13 cellular contexts compared by ENCODE assay signal in genomic region chr5:149421834-149422233, GRCh38. TPM values are rescaled to one million over a fixed set of nuclear protein-coding genes. Genes with fewer than 3 reads are reported as not detected.
A peak's percentile ranks its signal among the peaks of the same experiment; 100 is the strongest.
DNase-seq lines count a peak whose midpoint lies in the region; ATAC-seq, FAIRE-seq and TF ChIP-seq lines count a peak whose summit lies in the region.
"Had no signal": no experiment of that assay in that cellular context is flagged by ENCODE, and none has a peak within 500 bp of the region (broad histone marks: within the 10 kb centered on the region; RNA-seq: fewer than 3 reads in every experiment).

No MANE protein-coding gene starts in this region.

- H2BK5ac ChIP-seq in mesenchymal stem cell (ENCODE audit: low read depth, low read length, poor library complexity, severe bottlenecking) (no peak overlapping the region), neuronal stem cell (ENCODE audit: low read length) (no peak overlapping the region)

- H2BK12ac ChIP-seq in mesenchymal stem cell (ENCODE audit: low read length in 2 of 2) (peak overlapping the region; percentile 99 to 100), neuronal stem cell (ENCODE audit: low read length) (no peak overlapping the region)

- CTCF ChIA-PET in activated CD8-positive, alpha-beta T cell treated with anti-CD3 and anti-CD28 coated beads, Interleukin-2, amount 10 ng/mL, durations not matched to agents 7 days and 5 days (lab: Charles Lee): interaction anchor here (1.2 to 5.6 kb wide), 3 partner anchors 12 to 54 kb away, joined by 3 to 32 read pairs (median 4); no protein-coding TSS in a partner anchor
- CTCF ChIA-PET in activated CD8-positive, alpha-beta T cell treated with anti-CD3 and anti-CD28 coated beads for 36 hours (lab: Charles Lee): interaction anchor here (1.0 to 5.0 kb wide), 5 partner anchors 10 to 64 kb away, joined by 3 to 17 read pairs (median 5); partner anchors contain the start of gene PCYOX1L
- CTCF ChIA-PET in activated CD8-positive, alpha-beta memory T cell treated with anti-CD3 and anti-CD28 coated beads, Interleukin-2, amount 10 ng/mL, durations not matched to agents 7 days and 5 days (lab: Charles Lee): interaction anchor here (0.6 to 3.4 kb wide), 3 partner anchors 9 to 46 kb away, joined by 3 to 10 read pairs (median 8); no protein-coding TSS in a partner anchor

- H3K4me3 ChIP-seq in bronchial epithelial cell (ENCODE audit: low read depth, low read length): no peak overlapping the region
- no peak overlapping the region for H3K4me3 ChIP-seq in mesenchymal stem cell (ENCODE audit: insufficient read depth in 1 of 2, low read depth in 1 of 2, low read length in 2 of 2)
- H3K4me3 ChIP-seq in thoracic aorta: peak overlapping the region; percentile 83
- no peak overlapping the region for H3K4me3 ChIP-seq in neuronal stem cell (ENCODE audit: low read length in 2 of 2)
- H3K4me3 ChIP-seq: A549 had no signal

- WGBS in mesenchymal stem cell: 72% methylated on average over 5 of the region's 5 CpGs
- WGBS in neuronal stem cell (ENCODE audit: extremely low coverage in 2 of 2, insufficient read length in 2 of 2, insufficient replicate concordance in 1 of 2), 2 donors: no CpG with 5 or more reads among the region's 5 CpGs

- POLR2A ChIA-PET in activated CD8-positive, alpha-beta T cell treated with anti-CD3 and anti-CD28 coated beads, Interleukin-2, amount 10 ng/mL, durations not matched to agents 7 days and 5 days (lab: Charles Lee): no interaction called here
- POLR2A ChIA-PET in activated CD8-positive, alpha-beta T cell treated with anti-CD3 and anti-CD28 coated beads for 36 hours (lab: Charles Lee): interaction anchor here (0.6 to 1.0 kb wide), 2 partner anchors 18 to 33 kb away, joined by 3 to 5 read pairs; no protein-coding TSS in a partner anchor

- H3K36me3 ChIP-seq in bronchial epithelial cell (ENCODE audit: control insufficient read depth, insufficient read depth, low read length): no peaks in the 10 kb centered on the region
- H3K36me3 ChIP-seq in mesenchymal stem cell (ENCODE audit: control insufficient read depth in 1 of 2, insufficient read depth in 2 of 2, low read depth in 1 of 2, low read length in 2 of 2): peaks cover 20 to 46% of the 10 kb centered on the region in 2 experiments
- peaks cover 96% of the 10 kb centered on the region for H3K36me3 ChIP-seq in thoracic aorta
- no peaks in the 10 kb centered on the region for H3K36me3 ChIP-seq in neuronal stem cell (replicated peaks in 1 of 2; ENCODE audit: control insufficient read depth in 2 of 2, insufficient read depth in 2 of 2, low read length in 2 of 2)

- H3K9me3 ChIP-seq in mesenchymal stem cell (ENCODE audit: control insufficient read depth, low read length) (no peaks in the 10 kb centered on the region), thoracic aorta (no peaks in the 10 kb centered on the region), neuronal stem cell (replicated peaks in 1 of 2; ENCODE audit: control insufficient read depth in 2 of 2, insufficient read depth in 1 of 2, low read depth in 1 of 2, low read length in 2 of 2) (no peaks in the 10 kb centered on the region)
- H3K9me3 ChIP-seq: A549 had no signal

- DNase-seq in activated CD8-positive, alpha-beta T cell treated with anti-CD3 and anti-CD28 coated beads, Interleukin-2, amount 10 ng/mL, durations not matched to agents 7 days and 5 days: no peak
- DNase-seq in activated CD8-positive, alpha-beta T cell treated with anti-CD3 and anti-CD28 coated beads for 36 hours: no peak
- DNase-seq in bronchial epithelial cell (ENCODE audit: low read depth) (peak; percentile 19), mesenchymal stem cell (peak; percentile 91), thoracic aorta (ENCODE audit: low spot score) (no peak), AML-193 (lab: John Stamatoyannopoulos, UW) (no peak), neuronal stem cell (ENCODE audit: low spot score) (no peak)
- no peak for DNase-seq in activated CD8-positive, alpha-beta memory T cell treated with anti-CD3 and anti-CD28 coated beads, Interleukin-2, amount 10 ng/mL, durations not matched to agents 7 days and 5 days
- DNase-seq: natural killer cell; stimulated activated CD4-positive, alpha-beta T cell treated with anti-CD3 and anti-CD28 coated beads, Interleukin-2, amount 100 ng/mL, for 48 hours had no signal

- H3K4ac ChIP-seq in mesenchymal stem cell (ENCODE audit: low read depth in 1 of 2, low read length in 2 of 2) (peak overlapping the region; percentile 99), neuronal stem cell (ENCODE audit: low read length) (no peak overlapping the region)

- peak overlapping the region; percentile 94 for H2AK5ac ChIP-seq in mesenchymal stem cell (ENCODE audit: low read length, severe bottlenecking)
- no peak overlapping the region for H2AK5ac ChIP-seq in neuronal stem cell (ENCODE audit: low read depth, low read length)

- peak overlapping the region; percentile 71 for H3K27ac ChIP-seq in mesenchymal stem cell (ENCODE audit: low read length, poor library complexity, severe bottlenecking)
- peak overlapping the region; percentile 96 to 97 for H3K27ac ChIP-seq in thoracic aorta
- H3K27ac ChIP-seq in neuronal stem cell (replicated peaks; ENCODE audit: low read length): no peak overlapping the region

- TF ChIP-seq CTCF in activated CD8-positive, alpha-beta T cell treated with anti-CD3 and anti-CD28 coated beads for 36 hours (IDR thresholded peaks at IDR 0.05): no peak
- no peak for TF ChIP-seq CTCF in bronchial epithelial cell (IDR thresholded peaks at IDR 0.05; ENCODE audit: insufficient read depth, low read length, severe bottlenecking)
- TF ChIP-seq CTCF in thoracic aorta (IDR thresholded peaks at IDR 0.05): no peak

- H2AFZ ChIP-seq in mesenchymal stem cell (ENCODE audit: low read depth, low read length): no peak overlapping the region
- H2AFZ ChIP-seq in neuronal stem cell (ENCODE audit: low read length): no peak overlapping the region

- no peak for ATAC-seq in activated CD8-positive, alpha-beta T cell treated with anti-CD3 and anti-CD28 coated beads, Interleukin-2, amount 10 ng/mL, durations not matched to agents 7 days and 5 days
- ATAC-seq in activated CD8-positive, alpha-beta T cell treated with anti-CD3 and anti-CD28 coated beads for 36 hours: no peak
- ATAC-seq in thoracic aorta (ENCODE audit: insufficient number of reproducible peaks, low FRiP score, low read depth): no peak
- no peak for ATAC-seq in activated CD8-positive, alpha-beta memory T cell treated with anti-CD3 and anti-CD28 coated beads, Interleukin-2, amount 10 ng/mL, durations not matched to agents 7 days and 5 days
- ATAC-seq: natural killer cell had no signal

- no peaks in the 10 kb centered on the region for H3K9me3 Mint-ChIP-seq in activated CD8-positive, alpha-beta T cell treated with anti-CD3 and anti-CD28 coated beads, Interleukin-2, amount 10 ng/mL, durations not matched to agents 7 days and 5 days (ENCODE audit: insufficient read depth)
- H3K9me3 Mint-ChIP-seq in activated CD8-positive, alpha-beta T cell treated with anti-CD3 and anti-CD28 coated beads for 36 hours: no peaks in the 10 kb centered on the region
- H3K9me3 Mint-ChIP-seq in activated CD8-positive, alpha-beta memory T cell treated with anti-CD3 and anti-CD28 coated beads, Interleukin-2, amount 10 ng/mL, durations not matched to agents 7 days and 5 days (ENCODE audit: low read depth): no peaks in the 10 kb centered on the region
- H3K9me3 Mint-ChIP-seq: natural killer cell; stimulated activated naive CD8-positive, alpha-beta T cell treated with anti-CD3 and anti-CD28 coated beads, Interleukin-15, Interleukin-2, amounts not matched to agents 100 ng/mL and 50 ng/mL, for 24 hours had no signal

- H3K4me3 Mint-ChIP-seq in activated CD8-positive, alpha-beta T cell treated with anti-CD3 and anti-CD28 coated beads, Interleukin-2, amount 10 ng/mL, durations not matched to agents 7 days and 5 days: no peak overlapping the region
- no peak overlapping the region for H3K4me3 Mint-ChIP-seq in activated CD8-positive, alpha-beta T cell treated with anti-CD3 and anti-CD28 coated beads for 36 hours
- no peak overlapping the region for H3K4me3 Mint-ChIP-seq in activated CD8-positive, alpha-beta memory T cell treated with anti-CD3 and anti-CD28 coated beads, Interleukin-2, amount 10 ng/mL, durations not matched to agents 7 days and 5 days
- H3K4me3 Mint-ChIP-seq: natural killer cell; stimulated activated naive CD8-positive, alpha-beta T cell treated with anti-CD3 and anti-CD28 coated beads, Interleukin-15, Interleukin-2, amounts not matched to agents 100 ng/mL and 50 ng/mL, for 24 hours had no signal

- H3K4me1 Mint-ChIP-seq in activated CD8-positive, alpha-beta T cell treated with anti-CD3 and anti-CD28 coated beads, Interleukin-2, amount 10 ng/mL, durations not matched to agents 7 days and 5 days (ENCODE audit: low read depth): peaks cover 7% of the 10 kb centered on the region
- no peaks in the 10 kb centered on the region for H3K4me1 Mint-ChIP-seq in activated CD8-positive, alpha-beta T cell treated with anti-CD3 and anti-CD28 coated beads for 36 hours (ENCODE audit: low read depth)
- H3K4me1 Mint-ChIP-seq in activated CD8-positive, alpha-beta memory T cell treated with anti-CD3 and anti-CD28 coated beads, Interleukin-2, amount 10 ng/mL, durations not matched to agents 7 days and 5 days: no peaks in the 10 kb centered on the region
- H3K4me1 Mint-ChIP-seq: natural killer cell had no signal

- H3K9ac ChIP-seq in mesenchymal stem cell (ENCODE audit: low read length) (no peak overlapping the region), neuronal stem cell (ENCODE audit: low read depth, low read length, poor library complexity) (no peak overlapping the region)

- H4K8ac ChIP-seq in mesenchymal stem cell (ENCODE audit: low read length): peak overlapping the region; percentile 94
- no peak overlapping the region for H4K8ac ChIP-seq in neuronal stem cell (ENCODE audit: low read depth, low read length)

- H2BK120ac ChIP-seq in mesenchymal stem cell (ENCODE audit: low read depth, low read length) (peak overlapping the region; percentile 98), neuronal stem cell (ENCODE audit: low read depth, low read length) (no peak overlapping the region)

- no peak overlapping the region for H3K23ac ChIP-seq in mesenchymal stem cell (ENCODE audit: low read length in 2 of 2)
- no peak overlapping the region for H3K23ac ChIP-seq in neuronal stem cell (ENCODE audit: low read depth, low read length, poor library complexity)

- H3K27me3 ChIP-seq in bronchial epithelial cell (ENCODE audit: control insufficient read depth, insufficient read depth, low read length) (no peaks in the 10 kb centered on the region), mesenchymal stem cell (ENCODE audit: control insufficient read depth in 1 of 2, insufficient read depth in 1 of 2, low read length in 2 of 2) (no peaks in the 10 kb centered on the region), thoracic aorta (replicated peaks; ENCODE audit: insufficient read depth) (no peaks in the 10 kb centered on the region), neuronal stem cell (ENCODE audit: control insufficient read depth in 3 of 3, insufficient read depth in 3 of 3, low read depth in 1 of 3, low read length in 3 of 3) (no peaks in the 10 kb centered on the region)

- peaks cover 4% of the 10 kb centered on the region for H3K27me3 Mint-ChIP-seq in activated CD8-positive, alpha-beta T cell treated with anti-CD3 and anti-CD28 coated beads, Interleukin-2, amount 10 ng/mL, durations not matched to agents 7 days and 5 days (ENCODE audit: low read depth)
- H3K27me3 Mint-ChIP-seq in activated CD8-positive, alpha-beta T cell treated with anti-CD3 and anti-CD28 coated beads for 36 hours: no peaks in the 10 kb centered on the region
- H3K27me3 Mint-ChIP-seq in activated CD8-positive, alpha-beta memory T cell treated with anti-CD3 and anti-CD28 coated beads, Interleukin-2, amount 10 ng/mL, durations not matched to agents 7 days and 5 days: peaks cover 12% of the 10 kb centered on the region
- H3K27me3 Mint-ChIP-seq: stimulated activated naive CD8-positive, alpha-beta T cell treated with anti-CD3 and anti-CD28 coated beads, Interleukin-15, Interleukin-2, amounts not matched to agents 100 ng/mL and 50 ng/mL, for 24 hours had no signal

- H4K91ac ChIP-seq in mesenchymal stem cell (ENCODE audit: low read length) (peak overlapping the region; percentile 91), neuronal stem cell (ENCODE audit: low read depth, low read length, poor library complexity) (no peak overlapping the region)

- no peak overlapping the region for H3K14ac ChIP-seq in mesenchymal stem cell (ENCODE audit: low read length in 2 of 2)
- no peak overlapping the region for H3K14ac ChIP-seq in neuronal stem cell (ENCODE audit: low read length)

- H3K36me3 Mint-ChIP-seq in activated CD8-positive, alpha-beta T cell treated with anti-CD3 and anti-CD28 coated beads, Interleukin-2, amount 10 ng/mL, durations not matched to agents 7 days and 5 days (ENCODE audit: low read depth): no peaks in the 10 kb centered on the region
- H3K36me3 Mint-ChIP-seq in activated CD8-positive, alpha-beta T cell treated with anti-CD3 and anti-CD28 coated beads for 36 hours (ENCODE audit: low read depth): no peaks in the 10 kb centered on the region
- no peaks in the 10 kb centered on the region for H3K36me3 Mint-ChIP-seq in activated CD8-positive, alpha-beta memory T cell treated with anti-CD3 and anti-CD28 coated beads, Interleukin-2, amount 10 ng/mL, durations not matched to agents 7 days and 5 days
- H3K36me3 Mint-ChIP-seq: natural killer cell had no signal

- intact Hi-C loops in activated CD8-positive, alpha-beta T cell treated with anti-CD3 and anti-CD28 coated beads for 36 hours (cut with micrococcal nuclease): no loop called here

- H3K4me2 ChIP-seq in mesenchymal stem cell (ENCODE audit: low read length, poor library complexity, severe bottlenecking) (no peak overlapping the region), neuronal stem cell (ENCODE audit: insufficient read depth, low read length, poor library complexity, severe bottlenecking) (no peak overlapping the region)
- H3K4me2 ChIP-seq: A549 had no signal

- H3K79me1 ChIP-seq in mesenchymal stem cell (replicated peaks; ENCODE audit: low read length, poor library complexity, severe bottlenecking) (peaks cover 22% of the 10 kb centered on the region), neuronal stem cell (ENCODE audit: low read depth, low read length) (no peaks in the 10 kb centered on the region)

- H2BK15ac ChIP-seq in mesenchymal stem cell (ENCODE audit: low read depth, poor library complexity, severe bottlenecking) (no peak overlapping the region), neuronal stem cell (ENCODE audit: low read length) (no peak overlapping the region)

- FAIRE-seq in bronchial epithelial cell (lab: Jason Lieb, UNC): peak; percentile 43
- FAIRE-seq: A549 had no signal

- H3K18ac ChIP-seq in mesenchymal stem cell (ENCODE audit: low read depth in 1 of 2, low read length in 2 of 2) (peak overlapping the region; percentile 94 to 99), neuronal stem cell (ENCODE audit: low read length) (no peak overlapping the region)

- peaks cover 51% of the 10 kb centered on the region for H3K4me1 ChIP-seq in mesenchymal stem cell (ENCODE audit: control insufficient read depth, insufficient read depth, low read depth, low read length)
- peaks cover 36 to 95% of the 10 kb centered on the region in 2 donors for H3K4me1 ChIP-seq in thoracic aorta (ENCODE audit: control insufficient read depth in 1 of 2, low read depth in 2 of 2)
- H3K4me1 ChIP-seq in neuronal stem cell (ENCODE audit: control insufficient read depth in 2 of 2, insufficient read depth in 1 of 2, low read depth in 1 of 2, low read length in 2 of 2): peaks cover 36 to 37% of the 10 kb centered on the region in 2 donors

- peak overlapping the region; percentile 32 for H3K27ac Mint-ChIP-seq in activated CD8-positive, alpha-beta T cell treated with anti-CD3 and anti-CD28 coated beads, Interleukin-2, amount 10 ng/mL, durations not matched to agents 7 days and 5 days
- H3K27ac Mint-ChIP-seq in activated CD8-positive, alpha-beta T cell treated with anti-CD3 and anti-CD28 coated beads for 36 hours: no peak overlapping the region
- no peak overlapping the region for H3K27ac Mint-ChIP-seq in activated CD8-positive, alpha-beta memory T cell treated with anti-CD3 and anti-CD28 coated beads, Interleukin-2, amount 10 ng/mL, durations not matched to agents 7 days and 5 days
- H3K27ac Mint-ChIP-seq: natural killer cell; stimulated activated naive CD8-positive, alpha-beta T cell treated with anti-CD3 and anti-CD28 coated beads, Interleukin-15, Interleukin-2, amounts not matched to agents 100 ng/mL and 50 ng/mL, for 24 hours had no signal

RNA-seq across cellular contexts. Expression of gene IL17B, which starts 42.7 kb away (rescaled TPM):
- not detected for total RNA-seq in activated CD8-positive, alpha-beta T cell treated with anti-CD3 and anti-CD28 coated beads, Interleukin-2, amount 10 ng/mL, durations not matched to agents 7 days and 5 days
- total RNA-seq in activated CD8-positive, alpha-beta T cell treated with anti-CD3 and anti-CD28 coated beads for 36 hours: not detected
- total RNA-seq in bronchial epithelial cell: not detected in 2 replicates
- polyA plus RNA-seq in mesenchymal stem cell (2013, experiment 1 of 2): 6.6 TPM
- polyA plus RNA-seq in mesenchymal stem cell (2013, experiment 2 of 2): 6.3 TPM
- total RNA-seq in thoracic aorta: 1 to 10 TPM; 1.9 to 7.1 TPM
- total RNA-seq in activated CD8-positive, alpha-beta memory T cell treated with anti-CD3 and anti-CD28 coated beads, Interleukin-2, amount 10 ng/mL, durations not matched to agents 7 days and 5 days: not detected
- polyA plus RNA-seq in neuronal stem cell (2013, experiment 1 of 2): not detected
- not detected for polyA plus RNA-seq in neuronal stem cell (2013, experiment 2 of 2)
- total RNA-seq: natural killer cell, RPMI7951 had no signal

Comparison
In these comparisons a context has a peak if more than half of its experiments do, and no peak if none do; other contexts are left out.
1. DNase-seq: peak in bronchial epithelial cell (single experiment) and mesenchymal stem cell (single experiment); none in activated CD8-positive, alpha-beta T cell treated with anti-CD3 and anti-CD28 coated beads, Interleukin-2, amount 10 ng/mL, durations not matched to agents 7 days and 5 days (single experiment), activated CD8-positive, alpha-beta T cell treated with anti-CD3 and anti-CD28 coated beads for 36 hours (single experiment), thoracic aorta (single experiment), AML-193 (0 of 2), activated CD8-positive, alpha-beta memory T cell treated with anti-CD3 and anti-CD28 coated beads, Interleukin-2, amount 10 ng/mL, durations not matched to agents 7 days and 5 days (single experiment) and neuronal stem cell (single experiment).